In the genomic region with DNA sequence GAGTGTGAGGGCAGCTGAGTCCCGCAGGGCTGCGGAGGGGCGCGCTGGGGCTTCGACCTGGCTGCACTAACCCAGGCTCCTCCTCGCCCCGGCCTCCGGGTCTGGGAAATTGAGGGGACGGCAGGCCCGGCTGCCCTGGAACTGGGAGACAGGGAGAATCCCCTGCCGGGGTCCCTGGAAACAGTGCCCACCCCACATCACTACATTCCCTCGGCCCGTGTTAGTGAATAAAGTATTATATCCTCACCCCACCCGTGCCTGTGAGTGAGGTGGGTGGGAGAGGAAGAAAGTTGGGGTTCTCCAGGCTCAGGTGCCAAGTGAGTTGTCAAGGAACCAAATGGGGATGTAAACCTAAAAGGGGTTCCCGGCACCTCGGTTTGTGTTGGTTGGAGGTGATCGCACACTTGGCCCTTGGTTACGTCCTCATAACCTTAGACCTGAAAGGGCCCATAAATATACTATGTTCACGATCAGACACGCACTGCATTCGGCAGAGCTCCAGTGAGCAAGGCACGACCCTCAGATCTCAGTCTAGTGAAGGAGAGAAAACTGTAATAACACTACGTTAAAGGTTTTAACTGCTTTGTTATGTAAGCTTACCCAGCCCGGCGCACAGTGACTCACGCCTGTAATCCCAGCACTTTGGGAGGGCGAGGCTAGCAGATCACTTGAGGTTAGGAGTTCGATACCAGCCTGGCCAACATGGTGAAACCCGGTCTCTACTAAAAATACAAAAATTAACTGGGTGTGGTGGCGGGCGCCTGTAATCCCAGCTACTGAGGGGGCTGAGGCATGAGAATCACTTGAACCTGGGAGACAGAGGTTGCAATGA, we compare ENCODE assay signal across 8 cellular contexts.
DNase-seq lines count a peak whose midpoint lies in the region; ATAC-seq and TF ChIP-seq lines count a peak whose summit lies in the region.

No MANE protein-coding gene starts in this region.

- H3K27me3 ChIP-seq in HUES48 (ENCODE audit: control insufficient read depth, insufficient read depth, low read length) (no peaks in the 10 kb centered on the region), muscle layer of duodenum (ENCODE audit: low read depth, low read length) (no peaks in the 10 kb centered on the region)

- H3K9ac ChIP-seq in HUES48 (ENCODE audit: low read depth, low read length): no peak overlapping the region; the same call in 1 of the 2 replicates

- H3K4me3 ChIP-seq in AG10803 (ENCODE audit: low read length) (peak overlapping the region; percentile 60), HUES48 (ENCODE audit: low read depth, low read length) (peak overlapping the region; percentile 62), cardiac fibroblast (replicated peaks in 1 of 2; ENCODE audit: low read depth in 2 of 2, low read length in 2 of 2) (peak overlapping the region; percentile 22 to 59), muscle layer of duodenum (ENCODE audit: low read depth in 1 of 2, low read length in 2 of 2) (peak overlapping the region; percentile 7 to 77)

- TF ChIP-seq CTCF in AG10803 (conservative IDR thresholded peaks at IDR 0.05; ENCODE audit: low read length) (no peak; the same call in 1 of the 2 replicates), cardiac fibroblast (IDR thresholded peaks at IDR 0.05; ENCODE audit: low read depth, low read length) (no peak)

- DNase-seq in AG10803 (ENCODE audit: low read depth) (no peak), cardiac fibroblast (ENCODE audit: low read depth in 2 of 2) (no peak), RPMI8226 (no peak), iPS-NIHi11 (ENCODE audit: low spot score) (no peak)

- H3K36me3 ChIP-seq in HUES48 (ENCODE audit: control insufficient read depth, insufficient read depth, low read length) (peaks cover 38% of the 10 kb centered on the region), muscle layer of duodenum (ENCODE audit: control insufficient read depth in 1 of 2, insufficient read depth in 2 of 2, low read length in 2 of 2) (peaks cover 4 to 14% of the 10 kb centered on the region in 2 donors)

- H3K27ac ChIP-seq in HUES48 (ENCODE audit: low read depth, low read length) (peak overlapping the region; percentile 76), muscle layer of duodenum (ENCODE audit: low read length) (no peak overlapping the region)

- H3K4me1 ChIP-seq in HUES48 (ENCODE audit: control insufficient read depth, insufficient read depth, low read length): peaks cover 5% of the 10 kb centered on the region
- H3K4me1 ChIP-seq in muscle layer of duodenum (ENCODE audit: control insufficient read depth in 1 of 2, insufficient read depth in 2 of 2, low read length in 2 of 2): peaks cover 0 to 5% of the 10 kb centered on the region in 2 donors

- H3K9me3 ChIP-seq in HUES48 (ENCODE audit: control insufficient read depth, insufficient read depth, low read length) (no peaks in the 10 kb centered on the region), muscle layer of duodenum (ENCODE audit: control insufficient read depth in 1 of 2, low read length in 2 of 2) (no peaks in the 10 kb centered on the region)

- ATAC-seq in GM21786 (IDR thresholded peaks at IDR 0.05; ENCODE audit: unreplicated experiment): no peak
- ATAC-seq in HG02884 (IDR thresholded peaks at IDR 0.05; ENCODE audit: unreplicated experiment): no peak
